14 cellular contexts compared by ENCODE assay signal in the genomic region with DNA sequence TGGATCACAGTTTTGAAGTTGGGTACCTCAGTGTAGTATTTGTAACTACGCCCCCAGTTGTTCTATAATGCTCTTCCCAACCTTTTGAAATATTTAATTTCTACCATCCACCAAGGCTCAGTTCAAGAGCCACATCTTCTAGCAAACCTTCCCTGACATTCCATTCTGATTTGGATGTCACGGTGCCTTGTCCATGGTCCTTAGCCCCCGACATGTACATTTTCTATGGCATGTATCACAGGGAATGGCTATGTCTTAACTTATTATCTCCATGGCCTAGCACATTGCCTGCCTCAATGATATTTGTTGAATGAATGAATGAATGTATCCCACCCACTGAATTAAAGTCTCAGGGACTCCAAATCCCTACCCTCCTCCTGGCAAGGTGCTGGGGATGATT.
"Had no signal": no experiment of that assay in that cellular context is flagged by ENCODE, and none has a peak within 500 bp of the region (broad histone marks: within the 10 kb centered on the region; RNA-seq: fewer than 3 reads in every experiment).

No MANE protein-coding gene starts in this region.

- DNase-seq: activated CD4-positive, alpha-beta T cell treated with anti-CD3 and anti-CD28 coated beads for 48 hours; activated CD4-positive, CD25-positive, alpha-beta regulatory T cell; activated CD8-positive, alpha-beta T cell treated with anti-CD3 and anti-CD28 coated beads for 36 hours; activated naive CD4-positive, alpha-beta T cell treated with Interleukin-2 at 50 U/mL for 16 hours; activated T-cell treated with anti-CD3 and anti-CD28 coated beads, Interleukin-2, amount 50 U/mL, for 1 hour; body of pancreas; caudate nucleus; dorsolateral prefrontal cortex; occipital lobe; posterior cingulate gyrus; retina; stimulated activated naive B cell treated with anti-CD40 and anti-IgM and Interleukin-4, amounts not matched to agents 10 μg/mL and 1 μg/mL and 100 μg/mL, for 72 hours; T1000; upper lobe of left lung had no signal
